21 cellular contexts compared by ENCODE assay signal in the genomic region with DNA sequence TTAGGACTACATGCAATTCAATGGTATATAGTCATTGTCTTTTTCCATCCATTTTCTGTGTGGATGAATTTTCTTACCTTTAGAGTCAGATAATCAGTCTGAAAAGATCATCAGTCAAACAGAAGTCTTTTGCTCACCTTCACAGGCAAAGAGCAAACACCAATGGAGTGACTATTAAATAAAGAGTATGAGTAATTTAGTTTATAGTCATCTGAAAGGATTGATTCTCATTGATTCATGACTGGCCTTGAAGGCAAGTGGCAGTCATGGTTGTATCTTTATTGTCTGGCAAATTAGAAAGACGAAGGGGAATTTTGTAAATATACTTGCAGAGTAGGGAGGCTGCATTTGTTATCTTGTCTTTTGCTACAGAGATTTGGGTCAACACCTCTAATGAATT.
DNase-seq lines count a peak whose midpoint lies in the region; ATAC-seq and TF ChIP-seq lines count a peak whose summit lies in the region.
"Had no signal": no experiment of that assay in that cellular context is flagged by ENCODE, and none has a peak within 500 bp of the region (broad histone marks: within the 10 kb centered on the region; RNA-seq: fewer than 3 reads in every experiment).

No MANE protein-coding gene starts in this region.

- peaks cover 41% of the 10 kb centered on the region for H3K36me3 Mint-ChIP-seq in CD4-positive, CD25-positive, alpha-beta regulatory T cell

- H3K27me3 Mint-ChIP-seq in CD4-positive, CD25-positive, alpha-beta regulatory T cell, result no peaks in the 10 kb centered on the region
- H3K27me3 Mint-ChIP-seq: CD8-positive, alpha-beta memory T cell had no signal

- POLR2A ChIA-PET in PC-3 (lab: Charles Lee; ENCODE audit: unreplicated experiment), result interaction anchor here (0.7 kb wide), 1 partner anchor 19 kb away, joined by 6 read pairs; no protein-coding TSS in a partner anchor

- no TSS peak for BruUV-seq in PC-3 (replicated peaks; lab: Mats Ljungman, UMichigan)

- H3K27me3 ChIP-seq in CD4-positive, CD25-positive, alpha-beta regulatory T cell (ENCODE audit: control insufficient read depth, insufficient read depth, low read length), result no peaks in the 10 kb centered on the region
- H3K27me3 ChIP-seq in PC-3 (ENCODE audit: low read length), result no peaks in the 10 kb centered on the region

- no peaks in the 10 kb centered on the region for H3K9me3 ChIP-seq in CD4-positive, CD25-positive, alpha-beta regulatory T cell (ENCODE audit: control insufficient read depth in 2 of 2, low read length in 2 of 2)
- no peaks in the 10 kb centered on the region for H3K9me3 ChIP-seq in PC-3 (ENCODE audit: low read length)
- H3K9me3 ChIP-seq: A549 had no signal

- no peaks in the 10 kb centered on the region for H4K20me1 ChIP-seq in PC-3 (ENCODE audit: low read length)

- H3K9me2 ChIP-seq in PC-3 (replicated peaks; ENCODE audit: low read length), result no peaks in the 10 kb centered on the region

- no peaks in the 10 kb centered on the region for H3F3A ChIP-seq in PC-3 (ENCODE audit: low read length, unreplicated experiment)

- H3K27ac ChIP-seq in CD4-positive, CD25-positive, alpha-beta regulatory T cell (ENCODE audit: insufficient read depth, low read length, poor library complexity, severe bottlenecking), result no peak overlapping the region
- no peak overlapping the region for H3K27ac ChIP-seq in PC-3 (ENCODE audit: low read length)
- H3K27ac ChIP-seq: 22Rv1, A549, C4-2B had no signal

- CTCF ChIA-PET in PC-3 (lab: Charles Lee), result no interaction called here

- H3K9ac ChIP-seq in PC-3 (ENCODE audit: low read length), result no peak overlapping the region

- no peak for TF ChIP-seq CTCF in PC-3 (conservative IDR thresholded peaks at IDR 0.05; ENCODE audit: low read depth, low read length)
- TF ChIP-seq CTCF in epithelial cell of esophagus (IDR thresholded peaks at IDR 0.05; ENCODE audit: insufficient read depth, low read depth, low read length, missing control alignments), result no peak

- peaks cover 65% of the 10 kb centered on the region for H3K36me3 ChIP-seq in CD4-positive, CD25-positive, alpha-beta regulatory T cell (ENCODE audit: control insufficient read depth, insufficient read depth, low read length)
- no peaks in the 10 kb centered on the region for H3K36me3 ChIP-seq in PC-3 (ENCODE audit: low read depth, low read length)

- no peaks in the 10 kb centered on the region for H3K79me2 ChIP-seq in PC-3 (ENCODE audit: low read length)

- H2AFZ ChIP-seq in PC-3 (ENCODE audit: low read length), result no peak overlapping the region

- intact Hi-C loops in PC-3 (cut with micrococcal nuclease), result no loop called here

- H3K9me3 Mint-ChIP-seq in CD4-positive, CD25-positive, alpha-beta regulatory T cell, result no peaks in the 10 kb centered on the region
- H3K9me3 Mint-ChIP-seq: CD8-positive, alpha-beta memory T cell had no signal

- peak overlapping the region in 2 of 3 donors; percentile 5 to 22 for H3K27ac Mint-ChIP-seq in CD4-positive, CD25-positive, alpha-beta regulatory T cell

- peaks cover 42 to 62% (median 56%) of the 10 kb centered on the region in 4 donors for H3K4me1 Mint-ChIP-seq in CD4-positive, CD25-positive, alpha-beta regulatory T cell

- DNase-seq in activated CD4-positive, CD25-positive, alpha-beta regulatory T cell (lab: John Stamatoyannopoulos, UW), result no peak
- DNase-seq in CD4-positive, CD25-positive, alpha-beta regulatory T cell, result no peak
- DNase-seq in PC-3 (peak; percentile 48), epithelial cell of esophagus (ENCODE audit: low read depth) (peak; percentile 16), NK-92 (lab: John Stamatoyannopoulos, UW; ENCODE audit: unreplicated experiment) (no peak), NOMO-1 treated with dmso at 0.1 percent for 144 hours (lab: John Stamatoyannopoulos, UW; ENCODE audit: unreplicated experiment) (no peak)
- DNase-seq: AML-193; CD8-positive, alpha-beta memory T cell; COR-L47; DMS 273 treated with DMSO at 0.1 percent for 48 hours; DMS53; DND-41; EL; GOT3; H7; IMR-90 had no signal

- no peak overlapping the region for H3K4me2 ChIP-seq in PC-3 (ENCODE audit: low read length)
- H3K4me2 ChIP-seq: A549 had no signal

- no peak overlapping the region for H3K4me3 ChIP-seq in CD4-positive, CD25-positive, alpha-beta regulatory T cell (ENCODE audit: low read depth, low read length)
- H3K4me3 ChIP-seq in PC-3 (ENCODE audit: low read length) (no peak overlapping the region), epithelial cell of esophagus (ENCODE audit: low read length) (no peak overlapping the region)
- H3K4me3 ChIP-seq: A549 had no signal

- peak; percentile 65 to 88 for ATAC-seq in activated CD4-positive, CD25-positive, alpha-beta regulatory T cell treated with anti-CD3 and anti-CD28 coated beads, Interleukin-2, amount 50 U/mL, for 24 hours
- ATAC-seq in CD4-positive, CD25-positive, alpha-beta regulatory T cell (ENCODE audit: low read depth in 2 of 2), result no peak
- ATAC-seq in PC-3, result peak; percentile 56
- ATAC-seq in GM19397 (IDR thresholded peaks at IDR 0.05; ENCODE audit: unreplicated experiment), result no peak
- ATAC-seq: A549 had no signal

- no peak overlapping the region for H3K4me3 Mint-ChIP-seq in CD4-positive, CD25-positive, alpha-beta regulatory T cell
- H3K4me3 Mint-ChIP-seq: CD8-positive, alpha-beta memory T cell had no signal

- H3K4me1 ChIP-seq in CD4-positive, CD25-positive, alpha-beta regulatory T cell (ENCODE audit: control insufficient read depth, insufficient read depth, low read length, poor library complexity, severe bottlenecking), result no peaks in the 10 kb centered on the region
- peaks cover 32% of the 10 kb centered on the region for H3K4me1 ChIP-seq in PC-3 (ENCODE audit: insufficient read depth, low read length)
- H3K4me1 ChIP-seq: A549 had no signal

Comparison
In these comparisons a context has a peak if more than half of its experiments do, and no peak if none do; other contexts are left out.
1. ATAC-seq: peak in activated CD4-positive, CD25-positive, alpha-beta regulatory T cell treated with anti-CD3 and anti-CD28 coated beads, Interleukin-2, amount 50 U/mL, for 24 hours (2 of 2) and PC-3 (single experiment); none in CD4-positive, CD25-positive, alpha-beta regulatory T cell (0 of 2) and GM19397 (single experiment).
2. DNase-seq: peak in PC-3 (single experiment) and epithelial cell of esophagus (single experiment); none in activated CD4-positive, CD25-positive, alpha-beta regulatory T cell (0 of 4), CD4-positive, CD25-positive, alpha-beta regulatory T cell (0 of 3), NK-92 (single experiment) and NOMO-1 treated with dmso at 0.1 percent for 144 hours (single experiment).